1 cellular context compared by ENCODE assay signal in genomic region chr5:73748510-73749410, GRCh38.
TF ChIP-seq lines count a peak whose summit lies in the region.

No MANE protein-coding gene starts in this region.

TF ChIP-seq in IMR-90, 13 proteins besides CTCF, POLR2A, EP300 and RAD21 (continued from another document):
- no peak for TF ChIP-seq MAFK (IDR thresholded peaks at IDR 0.05; ENCODE audit: low read depth, low read length)
- no peak for TF ChIP-seq USF2 (IDR thresholded peaks at IDR 0.05; ENCODE audit: low read depth, low read length)
- TF ChIP-seq ELK1 (IDR thresholded peaks at IDR 0.05; ENCODE audit: borderline replicate concordance, low read depth, low read length) = no peak
- TF ChIP-seq FOS (IDR thresholded peaks at IDR 0.05; ENCODE audit: low read depth, low read length) = no peak
